Comparison of ENCODE assay signal across 1 cellular context in genomic region chr3:119498188-119498987, GRCh38.
A peak's percentile ranks its signal among the peaks of the same experiment; 100 is the strongest.
TF ChIP-seq lines count a peak whose summit lies in the region.

TIMMDC1 (plus strand) TSS chr3:119498547; CDS start chr3:119498734, 187 bp downstream.

TF ChIP-seq in K562, 482 proteins besides CTCF, POLR2A, EP300 and RAD21 (continued from another document and continues in another):
- TF ChIP-seq ELK1 (CRISPR knock-in tag; IDR thresholded peaks at IDR 0.05) (no peak), GABPB1 (CRISPR knock-in tag; IDR thresholded peaks at IDR 0.05) (peak; percentile 95), SETDB1 (IDR thresholded peaks at IDR 0.05; ENCODE audit: low read length) (no peak), MBD1 (CRISPR knock-in tag; IDR thresholded peaks at IDR 0.05) (no peak), MTA1 (IDR thresholded peaks at IDR 0.05; ENCODE audit: borderline replicate concordance) (no peak), ZNF695 (CRISPR knock-in tag; IDR thresholded peaks at IDR 0.05) (no peak), TAF7 (tag; IDR thresholded peaks at IDR 0.05) (no peak), ZBTB43 (CRISPR knock-in tag; IDR thresholded peaks at IDR 0.05) (no peak), ZNF75A (CRISPR knock-in tag; IDR thresholded peaks at IDR 0.05) (no peak), DDX20 (tag; IDR thresholded peaks at IDR 0.05; ENCODE audit: low read depth) (no peak), ASH1L (IDR thresholded peaks at IDR 0.05; ENCODE audit: borderline replicate concordance, low read depth, partially characterized antibody) (no peak), SUPT5H (IDR thresholded peaks at IDR 0.05) (peak; percentile 90), KDM2B (CRISPR knock-in tag; IDR thresholded peaks at IDR 0.05) (no peak), MECOM (CRISPR knock-in tag; IDR thresholded peaks at IDR 0.05) (no peak), MCM5 (IDR thresholded peaks at IDR 0.05; ENCODE audit: low read depth) (no peak), ZNF124 (CRISPR knock-in tag; IDR thresholded peaks at IDR 0.05) (no peak), ZNF24 (IDR thresholded peaks at IDR 0.05) (no peak), LCOR (CRISPR knock-in tag; IDR thresholded peaks at IDR 0.05) (0 out of 2 replicates have a peak, but pooled peaks have one; percentile 24), MCM2 (IDR thresholded peaks at IDR 0.05; ENCODE audit: low read depth) (no peak), ZNF212 (CRISPR knock-in tag; IDR thresholded peaks at IDR 0.05) (no peak), TRIM25 (IDR thresholded peaks at IDR 0.05; ENCODE audit: borderline replicate concordance) (no peak), MAFK (IDR thresholded peaks at IDR 0.05; ENCODE audit: low read length) (no peak), CTCFL (IDR thresholded peaks at IDR 0.05; ENCODE audit: borderline replicate concordance, insufficient read depth, low read depth, low read length, poor library complexity, severe bottlenecking) (no peak), PCBP2 (IDR thresholded peaks at IDR 0.05; ENCODE audit: low read depth, low read length, poor library complexity, severe bottlenecking) (no peak), ZKSCAN3 (CRISPR knock-in tag; IDR thresholded peaks at IDR 0.05) (no peak), FOXA3 (CRISPR knock-in tag; conservative IDR thresholded peaks at IDR 0.05 in 1 of 2, IDR thresholded peaks at IDR 0.05 in 1 of 2) (no peak), U2AF1 (optimal IDR thresholded peaks at IDR 0.05; ENCODE audit: low read depth, low read length) (no peak), TAF1 (IDR thresholded peaks at IDR 0.05; ENCODE audit: control insufficient read depth, extremely low read depth, insufficient read depth, low read length, severe bottlenecking) (peak; percentile 81), RNF219 (CRISPR knock-in tag; IDR thresholded peaks at IDR 0.05) (no peak), ZBTB17 (CRISPR knock-in tag; IDR thresholded peaks at IDR 0.05) (no peak), HMBOX1 (IDR thresholded peaks at IDR 0.05) (0 out of 2 replicates have a peak, but pooled peaks have one; percentile 34), NR1H2 (CRISPR knock-in tag; IDR thresholded peaks at IDR 0.05) (peak; percentile 45; the same call in 1 of the 2 replicates), ATF7 (IDR thresholded peaks at IDR 0.05) (peak; percentile 71), RBFOX2 (IDR thresholded peaks at IDR 0.05; ENCODE audit: low read depth, low read length) (peak; percentile 93), NR2C2 (CRISPR knock-in tag; IDR thresholded peaks at IDR 0.05) (peak; percentile 96), NR2C2 (tag; IDR thresholded peaks at IDR 0.05) (peak; percentile 99), SP1 (CRISPR knock-in tag; IDR thresholded peaks at IDR 0.05) (peak; percentile 73), ZNF280B (CRISPR knock-in tag; IDR thresholded peaks at IDR 0.05) (no peak), HES1 (IDR thresholded peaks at IDR 0.05; ENCODE audit: low read depth) (no peak), PKNOX1 (IDR thresholded peaks at IDR 0.05) (peak; percentile 52), PTTG1 (tag; IDR thresholded peaks at IDR 0.05; ENCODE audit: low read depth) (no peak), THAP12 (CRISPR knock-in tag; IDR thresholded peaks at IDR 0.05) (no peak; the same call in 1 of the 2 replicates), POLR2AphosphoS5 (IDR thresholded peaks at IDR 0.05; ENCODE audit: control insufficient read depth, insufficient read depth, low read depth, low read length) (peak; percentile 88), ETV1 (tag; conservative IDR thresholded peaks at IDR 0.05; ENCODE audit: low read depth) (peak; percentile 78), RBM25 (IDR thresholded peaks at IDR 0.05; ENCODE audit: low read depth, low read length, severe bottlenecking) (no peak), DIDO1 (tag; IDR thresholded peaks at IDR 0.05; ENCODE audit: low read depth) (no peak), ZNF395 (CRISPR knock-in tag; IDR thresholded peaks at IDR 0.05) (no peak), HNRNPH1 (optimal IDR thresholded peaks at IDR 0.05; ENCODE audit: low read depth, low read length) (no peak), FOXP1 (CRISPR knock-in tag; IDR thresholded peaks at IDR 0.05) (no peak)
